In genomic region chr17:78706271-78706915, GRCh38 we compare ENCODE assay signal across 9 cellular contexts.
DNase-seq lines count a peak whose midpoint lies in the region; ATAC-seq, FAIRE-seq and TF ChIP-seq lines count a peak whose summit lies in the region.
"Had no signal": no experiment of that assay in that cellular context is flagged by ENCODE, and none has a peak within 500 bp of the region (broad histone marks: within the 10 kb centered on the region; RNA-seq: fewer than 3 reads in every experiment).

No MANE protein-coding gene starts in this region.

- H3K27ac ChIP-seq in hepatocyte, result no peak overlapping the region

- H3K79me2 ChIP-seq in hepatocyte, result peaks cover 43% of the 10 kb centered on the region

- no peaks in the 10 kb centered on the region for H3K9me2 ChIP-seq in hepatocyte (replicated peaks; ENCODE audit: insufficient read depth)

- H3K9me3 ChIP-seq in hepatocyte (ENCODE audit: low read depth), result no peaks in the 10 kb centered on the region
- no peaks in the 10 kb centered on the region for H3K9me3 ChIP-seq in BE2C

- H3K27ac Mint-ChIP-seq in chondrocyte (ENCODE audit: unreplicated experiment), result peak overlapping the region; percentile 92
- H3K27ac Mint-ChIP-seq: activated naive CD8-positive, alpha-beta T cell treated with anti-CD3 and anti-CD28 coated beads, Interleukin-2, amount 10 ng/mL, durations not matched to agents 7 days and 5 days had no signal

- H3K9me3 Mint-ChIP-seq in chondrocyte (ENCODE audit: low read depth), result no peaks in the 10 kb centered on the region
- H3K9me3 Mint-ChIP-seq: activated naive CD8-positive, alpha-beta T cell treated with anti-CD3 and anti-CD28 coated beads, Interleukin-2, amount 10 ng/mL, durations not matched to agents 7 days and 5 days had no signal

- peaks cover 25% of the 10 kb centered on the region for H4K20me1 ChIP-seq in hepatocyte (ENCODE audit: insufficient read depth, poor library complexity, severe bottlenecking)

- 88% methylated on average over 8 of the region's 10 CpGs for WGBS in hepatocyte (ENCODE audit: low lambda C conversion rate, missing lambda C conversion rate)

- no peak overlapping the region for H3K4me2 ChIP-seq in hepatocyte

- peaks cover 64% of the 10 kb centered on the region for H3K4me1 Mint-ChIP-seq in chondrocyte (ENCODE audit: low read depth)

- H3K36me3 ChIP-seq in hepatocyte (replicated peaks; ENCODE audit: insufficient read depth, low read depth) (no peaks in the 10 kb centered on the region), BE2C (peaks cover 4% of the 10 kb centered on the region; the same call in 1 of the 2 replicates)

- TF ChIP-seq CTCF in chondrocyte (IDR thresholded peaks at IDR 0.05) (no peak), hepatocyte (IDR thresholded peaks at IDR 0.05; ENCODE audit: poor library complexity) (no peak), D721Med (IDR thresholded peaks at IDR 0.05; ENCODE audit: insufficient read depth, missing control alignments) (no peak), BE2C (IDR thresholded peaks at IDR 0.05; ENCODE audit: low read depth, low read length) (no peak)

- H3K36me3 Mint-ChIP-seq in chondrocyte (ENCODE audit: low read depth), result peaks cover 13% of the 10 kb centered on the region

- H3K27me3 ChIP-seq in hepatocyte (no peaks in the 10 kb centered on the region), BE2C (no peaks in the 10 kb centered on the region)

- H3K27me3 Mint-ChIP-seq in chondrocyte (ENCODE audit: low read depth), result no peaks in the 10 kb centered on the region
- H3K27me3 Mint-ChIP-seq: activated naive CD8-positive, alpha-beta T cell treated with anti-CD3 and anti-CD28 coated beads, Interleukin-2, amount 10 ng/mL, durations not matched to agents 7 days and 5 days had no signal

- no peak for FAIRE-seq in D721Med (lab: Jason Lieb, UNC)

- H3K4me3 ChIP-seq in hepatocyte (no peak overlapping the region), BE2C (ENCODE audit: low read depth, low read length) (no peak overlapping the region)

- DNase-seq in ELR (ENCODE audit: low read depth) (peak; percentile 30), chondrocyte (ENCODE audit: low spot score) (no peak), hepatocyte (ENCODE audit: low spot score) (no peak), activated gamma-delta T cell treated with Interleukin-2 at 50 U/mL for 16 hours (no peak), D721Med (ENCODE audit: insufficient read length, low spot score) (no peak), BE2C (no peak)
- DNase-seq: activated naive CD8-positive, alpha-beta T cell treated with anti-CD3 and anti-CD28 coated beads, Interleukin-2, amount 10 ng/mL, durations not matched to agents 7 days and 5 days had no signal

- ATAC-seq in GM19452 (IDR thresholded peaks at IDR 0.05; ENCODE audit: unreplicated experiment), result peak; percentile 78
- ATAC-seq in HG03432 (IDR thresholded peaks at IDR 0.05; ENCODE audit: unreplicated experiment), result peak; percentile 46

- H3K4me3 Mint-ChIP-seq in chondrocyte (ENCODE audit: unreplicated experiment), result no peak overlapping the region
- H3K4me3 Mint-ChIP-seq: activated naive CD8-positive, alpha-beta T cell treated with anti-CD3 and anti-CD28 coated beads, Interleukin-2, amount 10 ng/mL, durations not matched to agents 7 days and 5 days had no signal

- no peak overlapping the region for H2AFZ ChIP-seq in hepatocyte

- H3K4me1 ChIP-seq in hepatocyte (ENCODE audit: insufficient read depth) (peaks cover 4% of the 10 kb centered on the region), BE2C (peaks cover 16% of the 10 kb centered on the region)
